Comparison of ENCODE assay signal across 10 cellular contexts in genomic region chr7:1920266-1920681, GRCh38.
DNase-seq lines count a peak whose midpoint lies in the region; ATAC-seq, FAIRE-seq and TF ChIP-seq lines count a peak whose summit lies in the region.
"Had no signal": no experiment of that assay in that cellular context is flagged by ENCODE, and none has a peak within 500 bp of the region (broad histone marks: within the 10 kb centered on the region; RNA-seq: fewer than 3 reads in every experiment).

No MANE protein-coding gene starts in this region.

- no peak for ATAC-seq in Right ventricle myocardium superior (ENCODE audit: poor library complexity)

- no peaks in the 10 kb centered on the region for H3K27me3 ChIP-seq in effector memory CD4-positive, alpha-beta T cell (replicated peaks; ENCODE audit: control insufficient read depth, insufficient read depth, low read length, poor library complexity, severe bottlenecking)
- no peaks in the 10 kb centered on the region for H3K27me3 ChIP-seq in transverse colon
- H3K27me3 ChIP-seq: dorsolateral prefrontal cortex, SJCRH30 had no signal

- in situ Hi-C loops in transverse colon (cut with MboI; ENCODE audit: low pct_ligation_motif_present in 1 of 4, low pct_unique_long_range_greater_than_20kb in 1 of 4, low sequenced_read_pairs in 3 of 4) = no loop called here

- WGBS in transverse colon (ENCODE audit: low coverage in 1 of 2), 2 donors = 70 to 76% methylated on average over 12 to 20 of the region's 20 CpGs

- peak overlapping the region; percentile 53 for H3K4me3 ChIP-seq in effector memory CD4-positive, alpha-beta T cell (ENCODE audit: insufficient read depth, low read depth, low read length, poor library complexity, severe bottlenecking)
- no peak overlapping the region for H3K4me3 ChIP-seq in transverse colon
- H3K4me3 ChIP-seq: SJCRH30 had no signal

- intact Hi-C loops in Right ventricle myocardium superior (cut with DNase I) (no loop called here), cardiac septum (cut with DNase I) (no loop called here), transverse colon (cut with DNase I; ENCODE audit: low total_unique reads) (no loop called here)

- H3K36me3 ChIP-seq in effector memory CD4-positive, alpha-beta T cell (ENCODE audit: control insufficient read depth, insufficient read depth, low read length) = peaks cover 3% of the 10 kb centered on the region
- H3K36me3 ChIP-seq in transverse colon = no peaks in the 10 kb centered on the region
- H3K36me3 ChIP-seq: SJCRH30 had no signal

- no peak for FAIRE-seq in H54 (lab: Jason Lieb, UNC)

- peak; percentile 45 for DNase-seq in Right ventricle myocardium superior
- no peak for DNase-seq in cardiac septum (ENCODE audit: low spot score)
- peak; percentile 21 for DNase-seq in T-helper 9 cell
- DNase-seq in effector memory CD4-positive, alpha-beta T cell = peak in 1 of 3 donors; percentile 7
- DNase-seq in transverse colon = peak; percentile 26
- DNase-seq in NCI-H1436 (lab: John Stamatoyannopoulos, UW) = no peak
- DNase-seq in mesenteric fat pad (ENCODE audit: low spot score) = no peak
- no peak for DNase-seq in H54 (ENCODE audit: insufficient read length, low spot score)
- DNase-seq: SJCRH30 had no signal

- no peak overlapping the region for H3K27ac ChIP-seq in effector memory CD4-positive, alpha-beta T cell (ENCODE audit: insufficient read depth, low read length, poor library complexity, severe bottlenecking)
- H3K27ac ChIP-seq in transverse colon = no peak overlapping the region
- H3K27ac ChIP-seq: SJCRH30 had no signal

- no peak for TF ChIP-seq EP300 in transverse colon (IDR thresholded peaks at IDR 0.05; ENCODE audit: low read depth)

- H3K9me3 ChIP-seq in effector memory CD4-positive, alpha-beta T cell (ENCODE audit: control insufficient read depth, low read length) = no peaks in the 10 kb centered on the region
- no peaks in the 10 kb centered on the region for H3K9me3 ChIP-seq in transverse colon
- H3K9me3 ChIP-seq: SJCRH30 had no signal

- TF ChIP-seq POLR2A in transverse colon (IDR thresholded peaks at IDR 0.05) = no peak
- no peak for TF ChIP-seq POLR2A in H54 (IDR thresholded peaks at IDR 0.05; ENCODE audit: low read depth, low read length)

- TF ChIP-seq CTCF in transverse colon (IDR thresholded peaks at IDR 0.05) = no peak

- H3K4me1 ChIP-seq in effector memory CD4-positive, alpha-beta T cell (ENCODE audit: control insufficient read depth, insufficient read depth, low read length, poor library complexity, severe bottlenecking) = peaks cover 38% of the 10 kb centered on the region
- no peaks in the 10 kb centered on the region for H3K4me1 ChIP-seq in transverse colon
- H3K4me1 ChIP-seq: SJCRH30 had no signal

Comparison
In these comparisons a context has a peak if more than half of its experiments do, and no peak if none do; other contexts are left out.
1. DNase-seq: peak in Right ventricle myocardium superior (single experiment), T-helper 9 cell (single experiment) and transverse colon (single experiment); none in cardiac septum (single experiment), NCI-H1436 (single experiment), mesenteric fat pad (single experiment) and H54 (single experiment).